ENCODE assay signal across 19 cellular contexts in genomic region chr10:73379064-73379748, GRCh38. TPM values are rescaled to one million over a fixed set of nuclear protein-coding genes. Genes with fewer than 3 reads are reported as not detected.
A peak's percentile ranks its signal among the peaks of the same experiment; 100 is the strongest.
DNase-seq lines count a peak whose midpoint lies in the region; ATAC-seq and TF ChIP-seq lines count a peak whose summit lies in the region.
"Had no signal": no experiment of that assay in that cellular context is flagged by ENCODE, and none has a peak within 500 bp of the region (broad histone marks: within the 10 kb centered on the region; RNA-seq: fewer than 3 reads in every experiment).

No MANE protein-coding gene starts in this region.

- H3K27ac Mint-ChIP-seq in CD4-positive, alpha-beta memory T cell: peak overlapping the region in 5 of 7 donors; percentile 48 to 70 (median 53)
- H3K27ac Mint-ChIP-seq in activated B cell treated with CpG ODN at 0.5 μM for 24 hours (peak overlapping the region; percentile 53), memory B cell (peak overlapping the region; percentile 54), MCF 10A (ENCODE audit: low read depth, unreplicated experiment) (no peak overlapping the region), glutamatergic neuron (ENCODE audit: unreplicated experiment) (no peak overlapping the region)
- H3K27ac Mint-ChIP-seq: HFFc6 had no signal

- H3K4me3 ChIP-seq in CD4-positive, alpha-beta memory T cell (ENCODE audit: low read length in 2 of 2): no peak overlapping the region
- H3K4me3 ChIP-seq: SK-N-MC had no signal

- H3K27me3 ChIP-seq in CD4-positive, alpha-beta memory T cell (ENCODE audit: insufficient read depth, low read length): no peaks in the 10 kb centered on the region

- H3K4me3 Mint-ChIP-seq in CD4-positive, alpha-beta memory T cell: no peak overlapping the region
- H3K4me3 Mint-ChIP-seq in activated B cell treated with CpG ODN at 0.5 μM for 24 hours (no peak overlapping the region), memory B cell (no peak overlapping the region), MCF 10A (ENCODE audit: unreplicated experiment) (no peak overlapping the region), glutamatergic neuron (ENCODE audit: unreplicated experiment) (no peak overlapping the region)
- H3K4me3 Mint-ChIP-seq: HFFc6 had no signal

- peak; percentile 50 for ATAC-seq in GM18498 (IDR thresholded peaks at IDR 0.05; ENCODE audit: unreplicated experiment)
- ATAC-seq in activated B cell treated with CpG ODN at 0.5 μM for 24 hours (ENCODE audit: low read depth): no peak
- ATAC-seq in memory B cell (ENCODE audit: low read depth): peak; percentile 68
- ATAC-seq: esophagus mucosa had no signal

- no peak overlapping the region for H3K27ac ChIP-seq in CD4-positive, alpha-beta memory T cell (ENCODE audit: low read depth, low read length)
- H3K27ac ChIP-seq: HL-60, SK-N-MC had no signal

- H3K36me3 ChIP-seq in CD4-positive, alpha-beta memory T cell (ENCODE audit: insufficient read depth, low read length): peaks cover 57% of the 10 kb centered on the region

- H3K4me1 Mint-ChIP-seq in CD4-positive, alpha-beta memory T cell: peaks cover 0 to 5% (median 1%) of the 10 kb centered on the region in 4 donors
- H3K4me1 Mint-ChIP-seq in activated B cell treated with CpG ODN at 0.5 μM for 24 hours (peaks cover 11% of the 10 kb centered on the region), memory B cell (peaks cover 2% of the 10 kb centered on the region), MCF 10A (ENCODE audit: insufficient read depth, unreplicated experiment) (no peaks in the 10 kb centered on the region), glutamatergic neuron (ENCODE audit: low read depth, unreplicated experiment) (no peaks in the 10 kb centered on the region)

- DNase-seq in CD4-positive, alpha-beta memory T cell: no peak
- DNase-seq in activated B cell treated with CpG ODN at 0.5 μM for 24 hours: no peak
- no peak for DNase-seq in memory B cell (ENCODE audit: low spot score in 2 of 2)
- no peak for DNase-seq in MCF 10A (ENCODE audit: unreplicated experiment)
- no peak for DNase-seq in AML-193 (lab: John Stamatoyannopoulos, UW)
- DNase-seq in G401 (ENCODE audit: low spot score): no peak
- no peak for DNase-seq in glutamatergic neuron
- DNase-seq: activated CD4-positive, alpha-beta T cell treated with anti-CD3 and anti-CD28 coated beads, Interleukin-2, amount 50 U/mL, for 1 hour; activated gamma-delta T cell; Calu3; HFFc6; NCI-H1092 treated with DMSO at 0.1 percent for 48 hours; NCI-H2171 treated with DMSO at 0.1 percent for 48 hours; NCI-H748 treated with DMSO at 0.1 percent for 48 hours; stimulated activated CD4-positive, alpha-beta T cell treated with anti-CD3 and anti-CD28 coated beads, Interleukin-15, amount 100 ng/mL, for 24 hours had no signal

- in situ Hi-C loops in G401 (cut with HindIII; ENCODE audit: low sequenced_read_pairs): no loop called here

- no peaks in the 10 kb centered on the region for H3K9me3 Mint-ChIP-seq in CD4-positive, alpha-beta memory T cell
- H3K9me3 Mint-ChIP-seq in activated B cell treated with CpG ODN at 0.5 μM for 24 hours (no peaks in the 10 kb centered on the region), memory B cell (no peaks in the 10 kb centered on the region), MCF 10A (ENCODE audit: unreplicated experiment) (no peaks in the 10 kb centered on the region), glutamatergic neuron (ENCODE audit: unreplicated experiment) (no peaks in the 10 kb centered on the region)
- H3K9me3 Mint-ChIP-seq: HFFc6 had no signal

- intact Hi-C loops in CD4-positive, alpha-beta memory T cell (cut with micrococcal nuclease): no loop called here
- intact Hi-C loops in activated B cell treated with CpG ODN at 0.5 μM for 24 hours (cut with micrococcal nuclease): no loop called here
- intact Hi-C loops in MCF 10A (cut with micrococcal nuclease): no loop called here

- CTCF ChIA-PET in CD4-positive, alpha-beta memory T cell (lab: Charles Lee; ENCODE audit: partially characterized antibody): no interaction called here
- CTCF ChIA-PET in activated B cell treated with CpG ODN at 0.5 μM for 24 hours (lab: Charles Lee): no interaction called here
- CTCF ChIA-PET in MCF 10A (lab: Yijun Ruan, JAX): interaction anchor here (0.7 kb wide), 1 partner anchor 127 kb away, joined by 6 read pairs; the partner anchor contains the start of gene MRPS16

- H3K36me3 Mint-ChIP-seq in CD4-positive, alpha-beta memory T cell: peaks cover 65 to 73% of the 10 kb centered on the region in 2 donors
- peaks cover 85% of the 10 kb centered on the region for H3K36me3 Mint-ChIP-seq in activated B cell treated with CpG ODN at 0.5 μM for 24 hours (ENCODE audit: low read depth)
- peaks cover 40% of the 10 kb centered on the region for H3K36me3 Mint-ChIP-seq in memory B cell
- H3K36me3 Mint-ChIP-seq in MCF 10A (ENCODE audit: insufficient read depth, unreplicated experiment): peaks cover 86% of the 10 kb centered on the region
- H3K36me3 Mint-ChIP-seq in glutamatergic neuron (ENCODE audit: unreplicated experiment): no peaks in the 10 kb centered on the region

- H3K9me3 ChIP-seq in CD4-positive, alpha-beta memory T cell (ENCODE audit: control insufficient read depth in 1 of 2, low read length in 2 of 2): no peaks in the 10 kb centered on the region

- TF ChIP-seq CTCF in activated B cell treated with CpG ODN at 0.5 μM for 24 hours (IDR thresholded peaks at IDR 0.05): no peak
- no peak for TF ChIP-seq CTCF in MCF 10A (IDR thresholded peaks at IDR 0.05; ENCODE audit: unreplicated experiment)
- no peak for TF ChIP-seq CTCF in glutamatergic neuron (IDR thresholded peaks at IDR 0.05; ENCODE audit: partially characterized antibody, unreplicated experiment)

- no peaks in the 10 kb centered on the region for H3K27me3 Mint-ChIP-seq in CD4-positive, alpha-beta memory T cell
- no peaks in the 10 kb centered on the region for H3K27me3 Mint-ChIP-seq in activated B cell treated with CpG ODN at 0.5 μM for 24 hours
- H3K27me3 Mint-ChIP-seq in memory B cell: no peaks in the 10 kb centered on the region
- H3K27me3 Mint-ChIP-seq in MCF 10A (ENCODE audit: insufficient read depth, unreplicated experiment): no peaks in the 10 kb centered on the region
- no peaks in the 10 kb centered on the region for H3K27me3 Mint-ChIP-seq in glutamatergic neuron (ENCODE audit: unreplicated experiment)

- H3K4me1 ChIP-seq in CD4-positive, alpha-beta memory T cell (ENCODE audit: insufficient read depth, low read length): no peaks in the 10 kb centered on the region

- POLR2A ChIA-PET in CD4-positive, alpha-beta memory T cell (lab: Charles Lee; ENCODE audit: partially characterized antibody): interaction anchor here (1.1 to 1.4 kb wide), 2 partner anchors 20 to 34 kb away, joined by 3 read pairs; partner anchors contain the start of gene CFAP70
- POLR2A ChIA-PET in activated B cell treated with CpG ODN at 0.5 μM for 24 hours (lab: Charles Lee): no interaction called here
- POLR2A ChIA-PET in MCF 10A (lab: Yijun Ruan, JAX): interaction anchor here (0.7 to 1.8 kb wide), 3 partner anchors 9 to 93 kb away, joined by 3 to 7 read pairs (median 3); no protein-coding TSS in a partner anchor

- BruUV-seq in MCF 10A (replicated peaks; lab: Mats Ljungman, UMichigan): no TSS peak

RNA-seq across cellular contexts. Expression of gene CFAP70, which starts 20.5 kb away (rescaled TPM):
- 1 to 10 TPM; 3.8 to 5.6 TPM for total RNA-seq in CD4-positive, alpha-beta memory T cell
- under 1 TPM in 1 of 2 donors, not detected in 1; 0.82 TPM for polyA plus RNA-seq in CD4-positive, alpha-beta memory T cell
- total RNA-seq in activated B cell treated with CpG ODN at 0.5 μM for 24 hours (1.2 and 1.7 TPM in 2 replicates), MCF 10A (2022) (1.5 and 2.9 TPM in 2 replicates), glutamatergic neuron (ENCODE audit: unreplicated experiment) (1.3 TPM)
- 0.78 and 2.0 TPM in 2 replicates for total RNA-seq in G401 (2014; rRNA removed; shearing (Covaris generic))

RNA-seq across cellular contexts. Expression of gene ANXA7, which starts 34.7 kb away (rescaled TPM):
- 100 to 1,000 TPM; 103 to 111 TPM for total RNA-seq in CD4-positive, alpha-beta memory T cell
- polyA plus RNA-seq in CD4-positive, alpha-beta memory T cell: 100 to 1,000 TPM; 207 to 379 TPM
- total RNA-seq in activated B cell treated with CpG ODN at 0.5 μM for 24 hours (150 TPM in 2 replicates), MCF 10A (2022) (137 and 161 TPM in 2 replicates), glutamatergic neuron (ENCODE audit: unreplicated experiment) (35.9 TPM)
- 62.3 and 64.0 TPM in 2 replicates for total RNA-seq in G401 (2014; rRNA removed; shearing (Covaris generic))

RNA-seq across cellular contexts. Expression of gene MSS51, which starts 54.2 kb away (rescaled TPM):
- 1 to 10 TPM; 5.0 to 6.2 TPM for total RNA-seq in CD4-positive, alpha-beta memory T cell
- under 1 TPM in 1 of 2 donors, not detected in 1; 0.26 TPM for polyA plus RNA-seq in CD4-positive, alpha-beta memory T cell
- total RNA-seq in activated B cell treated with CpG ODN at 0.5 μM for 24 hours (4.0 and 5.2 TPM in 2 replicates), MCF 10A (2022) (1.8 and 2.4 TPM in 2 replicates), glutamatergic neuron (ENCODE audit: unreplicated experiment) (3.5 TPM)
- 0.61 and 0.86 TPM in 2 replicates for total RNA-seq in G401 (2014; rRNA removed; shearing (Covaris generic))

Comparison
In these comparisons a context has a peak if more than half of its experiments do, and no peak if none do; other contexts are left out.
1. H3K27ac Mint-ChIP-seq: peak in CD4-positive, alpha-beta memory T cell (5 of 7), activated B cell treated with CpG ODN at 0.5 μM for 24 hours (single experiment) and memory B cell (single experiment); none in MCF 10A (single experiment) and glutamatergic neuron (single experiment).